Comparison of ENCODE assay signal across 1 cellular context in the genomic region with DNA sequence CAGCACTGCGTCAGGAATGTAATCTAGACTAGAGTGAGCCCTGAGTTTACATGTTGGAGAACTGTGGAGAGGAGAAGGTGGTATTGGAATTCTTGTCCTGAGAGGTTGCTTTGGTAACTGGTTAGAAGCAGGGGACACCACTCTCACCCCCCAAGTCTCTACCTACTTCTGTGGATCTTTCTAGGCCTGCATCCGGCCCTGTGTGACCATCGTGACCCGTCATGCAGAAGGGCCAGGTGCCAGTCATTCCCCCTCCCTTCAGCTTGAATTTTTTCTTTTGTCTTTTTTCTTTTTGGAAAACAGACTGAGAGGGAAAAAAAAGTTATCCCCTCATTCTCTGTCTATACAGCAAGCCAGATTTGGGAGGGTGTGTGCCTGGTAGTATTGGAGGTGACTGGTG.
A peak's percentile ranks its signal among the peaks of the same experiment; 100 is the strongest.
TF ChIP-seq lines count a peak whose summit lies in the region.

No MANE protein-coding gene starts in this region.

TF ChIP-seq in HepG2, 621 proteins besides CTCF, POLR2A, EP300 and RAD21:
- TF ChIP-seq, protein P1, sequence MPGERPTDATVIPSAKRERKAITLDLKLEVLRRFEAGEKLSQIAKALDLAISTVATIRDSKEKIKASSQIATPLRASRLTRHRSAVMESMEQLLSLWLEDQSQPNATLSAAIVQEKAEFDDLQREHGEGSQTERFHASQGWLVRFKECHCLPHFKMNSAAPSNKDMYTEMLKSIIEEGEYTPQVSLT (CRISPR knock-in tag; IDR thresholded peaks at IDR 0.05; ENCODE audit: borderline replicate concordance, low read depth) = no peak
- TF ChIP-seq ATF1 (CRISPR knock-in tag; IDR thresholded peaks at IDR 0.05) = 0 out of 2 replicates have a peak, but pooled peaks have one; percentile 7
